16 cellular contexts compared by ENCODE assay signal in the genomic region with DNA sequence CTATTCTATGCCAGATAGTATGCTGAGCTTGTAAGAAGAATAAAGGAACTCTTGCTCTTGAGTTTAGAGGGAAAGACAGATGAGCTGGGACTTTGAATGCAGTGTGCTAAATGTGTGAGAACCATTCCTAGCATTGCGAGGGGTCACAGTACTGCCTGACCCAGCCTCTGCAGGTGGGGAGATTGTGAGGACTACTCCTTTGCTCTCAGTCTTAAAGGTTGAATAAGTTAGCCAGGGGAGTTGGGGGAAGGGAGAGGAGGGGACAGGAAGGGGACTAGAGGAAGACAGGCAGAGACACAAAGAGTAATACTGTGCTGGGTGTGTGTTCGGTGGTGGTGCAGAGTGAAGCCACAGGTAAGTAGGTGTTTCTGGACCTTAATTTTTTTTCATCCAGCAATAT. TPM values are rescaled to one million over a fixed set of nuclear protein-coding genes. Genes with fewer than 3 reads are reported as not detected.
DNase-seq lines count a peak whose midpoint lies in the region; ATAC-seq and TF ChIP-seq lines count a peak whose summit lies in the region.
"Had no signal": no experiment of that assay in that cellular context is flagged by ENCODE, and none has a peak within 500 bp of the region (broad histone marks: within the 10 kb centered on the region; RNA-seq: fewer than 3 reads in every experiment).

No MANE protein-coding gene starts in this region.

- TF ChIP-seq CTCF in endodermal cell (conservative IDR thresholded peaks at IDR 0.05) (no peak), mucosa of descending colon (IDR thresholded peaks at IDR 0.05) (no peak), lower lobe of right lung (IDR thresholded peaks at IDR 0.05) (no peak)

- no peak for ATAC-seq in activated T-cell treated with anti-CD3 and anti-CD28 coated beads, Interleukin-2, amount 50 U/mL, for 72 hours (replicated peaks in 1 of 2)
- ATAC-seq in memory B cell (ENCODE audit: low read depth) (no peak), mucosa of descending colon (no peak), GM18511 (IDR thresholded peaks at IDR 0.05; ENCODE audit: unreplicated experiment) (no peak), lower lobe of right lung (no peak)

- H3K27me3 ChIP-seq in endodermal cell (ENCODE audit: control insufficient read depth, insufficient read depth, low read length, poor library complexity, severe bottlenecking) (no peaks in the 10 kb centered on the region), lower lobe of right lung (ENCODE audit: low read depth) (no peaks in the 10 kb centered on the region)

- H3K4me3 Mint-ChIP-seq in activated T-cell treated with anti-CD3 and anti-CD28 coated beads, Interleukin-2, amount 50 U/mL, for 72 hours: no peak overlapping the region
- H3K4me3 Mint-ChIP-seq in endodermal cell: peak overlapping the region; percentile 13
- H3K4me3 Mint-ChIP-seq in memory B cell: no peak overlapping the region
- H3K4me3 Mint-ChIP-seq: CD8-positive, alpha-beta memory T cell had no signal

- peak overlapping the region; percentile 1 for H3K27ac Mint-ChIP-seq in activated T-cell treated with anti-CD3 and anti-CD28 coated beads, Interleukin-2, amount 50 U/mL, for 72 hours
- H3K27ac Mint-ChIP-seq in endodermal cell (peak overlapping the region; percentile 86), memory B cell (peak overlapping the region; percentile 1)

- peak overlapping the region; percentile 42 for H3K27ac ChIP-seq in endodermal cell (ENCODE audit: low read depth, low read length)
- H3K27ac ChIP-seq in lower lobe of right lung: no peak overlapping the region
- H3K27ac ChIP-seq: KMS-11 had no signal

- no peaks in the 10 kb centered on the region for H3K4me1 Mint-ChIP-seq in activated T-cell treated with anti-CD3 and anti-CD28 coated beads, Interleukin-2, amount 50 U/mL, for 72 hours (ENCODE audit: low read depth)
- H3K4me1 Mint-ChIP-seq in endodermal cell (peaks cover 19% of the 10 kb centered on the region), memory B cell (no peaks in the 10 kb centered on the region)

- DNase-seq in activated T-cell treated with anti-CD3 and anti-CD28 coated beads, Interleukin-2, amount 50 U/mL, for 72 hours: no peak
- DNase-seq in activated T-cell treated with anti-CD3 and anti-CD28 coated beads, Interleukin-2, amount 50 U/mL, for 1 hour: no peak
- peak; percentile 73 for DNase-seq in endodermal cell
- no peak for DNase-seq in memory B cell (ENCODE audit: low spot score in 2 of 2)
- DNase-seq in mucosa of descending colon: no peak
- DNase-seq in lower lobe of right lung: no peak
- DNase-seq in activated CD4-positive, alpha-beta T cell treated with anti-CD3 and anti-CD28 coated beads for 1 hour: no peak
- DNase-seq: 8988T; CD8-positive, alpha-beta memory T cell; DND-41; NCI-H1436; NCI-H2029 treated with DMSO at 0.1 percent for 48 hours; NCI-H774 had no signal

- peak overlapping the region; percentile 7 for H3K4me3 ChIP-seq in endodermal cell (ENCODE audit: low read length)
- H3K4me3 ChIP-seq in mucosa of descending colon: no peak overlapping the region
- no peak overlapping the region for H3K4me3 ChIP-seq in lower lobe of right lung
- H3K4me3 ChIP-seq: GM12878 had no signal

- H3K27me3 Mint-ChIP-seq in activated T-cell treated with anti-CD3 and anti-CD28 coated beads, Interleukin-2, amount 50 U/mL, for 72 hours (ENCODE audit: low read depth): no peaks in the 10 kb centered on the region
- no peaks in the 10 kb centered on the region for H3K27me3 Mint-ChIP-seq in endodermal cell (ENCODE audit: insufficient read depth)
- H3K27me3 Mint-ChIP-seq in memory B cell: no peaks in the 10 kb centered on the region
- H3K27me3 Mint-ChIP-seq: CD8-positive, alpha-beta memory T cell had no signal

- H3K36me3 ChIP-seq in endodermal cell (ENCODE audit: control insufficient read depth, insufficient read depth, low read length): peaks cover 64% of the 10 kb centered on the region
- H3K36me3 ChIP-seq in mucosa of descending colon (ENCODE audit: low read depth): no peaks in the 10 kb centered on the region
- peaks cover 62% of the 10 kb centered on the region for H3K36me3 ChIP-seq in lower lobe of right lung

- H3K9me3 ChIP-seq in endodermal cell (ENCODE audit: control insufficient read depth, low read length) (no peaks in the 10 kb centered on the region), mucosa of descending colon (no peaks in the 10 kb centered on the region), lower lobe of right lung (no peaks in the 10 kb centered on the region)

- peak overlapping the region; percentile 31 for H3K9ac ChIP-seq in endodermal cell (ENCODE audit: extremely low read depth, low read length, poor library complexity, severe bottlenecking)
- H3K9ac ChIP-seq: KMS-11 had no signal

- H3K36me3 Mint-ChIP-seq in activated T-cell treated with anti-CD3 and anti-CD28 coated beads, Interleukin-2, amount 50 U/mL, for 72 hours (ENCODE audit: insufficient read depth in 2 of 2): peaks cover 3 to 22% of the 10 kb centered on the region in 2 donors
- H3K36me3 Mint-ChIP-seq in endodermal cell (ENCODE audit: low read depth): peaks cover 43% of the 10 kb centered on the region
- H3K36me3 Mint-ChIP-seq in memory B cell: peaks cover 19% of the 10 kb centered on the region

- 63% methylated on average over 1 of the region's 2 CpGs; no CpG with 5 or more reads in 1 of the 2 experiments for WGBS in endodermal cell (ENCODE audit: insufficient coverage in 1 of 2, insufficient read length in 1 of 2), 2 experiments

- H3K4me1 ChIP-seq in endodermal cell (ENCODE audit: control insufficient read depth, insufficient read depth, low read length): peaks cover 13% of the 10 kb centered on the region
- H3K4me1 ChIP-seq in mucosa of descending colon (ENCODE audit: low read depth): no peaks in the 10 kb centered on the region
- H3K4me1 ChIP-seq in lower lobe of right lung: no peaks in the 10 kb centered on the region

- no peaks in the 10 kb centered on the region for H3K9me3 Mint-ChIP-seq in activated T-cell treated with anti-CD3 and anti-CD28 coated beads, Interleukin-2, amount 50 U/mL, for 72 hours
- H3K9me3 Mint-ChIP-seq in endodermal cell (no peaks in the 10 kb centered on the region), memory B cell (no peaks in the 10 kb centered on the region)
- H3K9me3 Mint-ChIP-seq: CD8-positive, alpha-beta memory T cell had no signal

- intact Hi-C loops in mucosa of descending colon (cut with DNase I, micrococcal nuclease) (no loop called here), lower lobe of right lung (cut with DNase I) (no loop called here)

RNA-seq across cellular contexts. Expression of a gene that starts 41.7 kb away (rescaled TPM):
- 10 to 100 TPM; 45.6 to 46.7 TPM for total RNA-seq in activated T-cell treated with anti-CD3 and anti-CD28 coated beads, Interleukin-2, amount 50 U/mL, for 72 hours
- total RNA-seq in endodermal cell (10 to 100 TPM; 42.0 to 51.5 TPM), mucosa of descending colon (10 to 100 TPM; 31.1 to 72.4 (median 39.0) TPM), lower lobe of right lung (49.5 TPM)
- polyA plus RNA-seq in endodermal cell (2013, experiment 1 of 2): 32.6 TPM
- polyA plus RNA-seq in endodermal cell (2013, experiment 2 of 2): 40.9 TPM

Comparison
In these comparisons a context has a peak if more than half of its experiments do, and no peak if none do; other contexts are left out.
1. H3K27ac Mint-ChIP-seq: peak in every context shown above with its lines; median percentile 86 in endodermal cell; 1 in activated T-cell treated with anti-CD3 and anti-CD28 coated beads, Interleukin-2, amount 50 U/mL, for 72 hours; 1 in memory B cell.